19 cellular contexts compared by ENCODE assay signal in the genomic region with DNA sequence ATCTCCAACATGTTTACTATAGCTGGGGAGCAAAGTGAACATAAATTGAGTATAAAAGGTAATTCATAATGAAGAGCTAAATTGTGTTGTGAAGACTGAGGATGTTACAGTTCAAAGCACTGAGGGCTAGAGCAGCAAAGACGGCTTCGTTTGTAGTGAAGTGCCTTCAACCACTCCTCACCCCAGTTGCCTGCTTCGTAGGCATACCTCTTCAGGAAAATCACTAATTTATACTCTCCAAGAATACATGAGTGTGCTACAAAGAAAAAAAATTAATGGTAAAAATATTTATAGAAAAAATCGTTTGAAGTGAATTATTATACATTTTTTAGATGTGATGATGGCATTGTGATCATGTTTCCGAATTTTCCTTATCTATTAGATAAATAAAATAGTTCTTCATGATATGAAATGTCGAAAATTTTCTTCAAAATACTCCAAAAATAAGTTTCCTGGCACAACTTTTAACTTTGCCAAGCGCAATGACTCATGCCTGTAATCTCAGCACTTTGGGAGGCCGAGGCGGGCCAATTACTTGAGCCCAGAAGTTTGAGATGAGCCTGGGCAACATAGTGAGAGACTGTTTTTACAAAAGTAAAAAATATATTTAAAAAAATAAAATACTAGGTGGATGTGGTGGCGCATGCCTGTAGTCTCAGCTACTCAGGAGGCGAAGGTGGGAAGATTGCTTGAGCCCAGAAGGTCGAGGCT. TPM values are rescaled to one million over a fixed set of nuclear protein-coding genes. Genes with fewer than 3 reads are reported as not detected.
DNase-seq lines count a peak whose midpoint lies in the region; ATAC-seq and TF ChIP-seq lines count a peak whose summit lies in the region.
"Had no signal": no experiment of that assay in that cellular context is flagged by ENCODE, and none has a peak within 500 bp of the region (broad histone marks: within the 10 kb centered on the region; RNA-seq: fewer than 3 reads in every experiment).

No MANE protein-coding gene starts in this region.

- H3K27ac ChIP-seq in ascending aorta (peak overlapping the region; percentile 18 to 65), WERI-Rb-1 (no peak overlapping the region)
- H3K27ac ChIP-seq: 22Rv1 had no signal

- no peaks in the 10 kb centered on the region for H3K27me3 ChIP-seq in MG63
- H3K27me3 ChIP-seq in ascending aorta, result no peaks in the 10 kb centered on the region
- peaks cover 90% of the 10 kb centered on the region for H3K27me3 ChIP-seq in WERI-Rb-1 (ENCODE audit: insufficient read depth, low read depth, severe bottlenecking)

- H3K9me3 ChIP-seq in MG63 (no peaks in the 10 kb centered on the region), ascending aorta (no peaks in the 10 kb centered on the region), WERI-Rb-1 (ENCODE audit: severe bottlenecking) (peaks cover 18% of the 10 kb centered on the region)

- intact Hi-C loops in ascending aorta (cut with DNase I), result no loop called here

- H3K4me3 ChIP-seq in MG63, result no peak overlapping the region
- H3K4me3 ChIP-seq in ascending aorta, result no peak overlapping the region
- H3K4me3 ChIP-seq in WERI-Rb-1 (ENCODE audit: low read depth, low read length), result no peak overlapping the region
- H3K4me3 ChIP-seq: GM23338 had no signal

- peak; percentile 53 for DNase-seq in A172 (ENCODE audit: low spot score)
- DNase-seq in MG63, result peak; percentile 12
- peak in 1 of 2 donors; percentile 80 for DNase-seq in ascending aorta (ENCODE audit: low spot score in 2 of 2)
- DNase-seq in omental fat pad (ENCODE audit: low spot score), result no peak
- DNase-seq in activated CD4-positive, alpha-beta T cell treated with anti-CD3 and anti-CD28 coated beads for 1 hour, result no peak
- no peak for DNase-seq in WERI-Rb-1
- DNase-seq in stimulated activated CD4-positive, alpha-beta T cell treated with anti-CD3 and anti-CD28 coated beads, Interleukin-2, amount 100 ng/mL, for 48 hours, result no peak
- DNase-seq: C1 segment of cervical spinal cord; Calu3; CD4-positive, alpha-beta T cell; DMS 273 treated with DMSO at 0.1 percent for 48 hours; DMS79; EL; H9; IMR-90 had no signal

- peak; percentile 94 for ATAC-seq in omental fat pad (ENCODE audit: low FRiP score)
- ATAC-seq: GM23338 had no signal

- H3K4me1 ChIP-seq in ascending aorta, result peaks cover 0 to 2% of the 10 kb centered on the region in 2 donors

- H3K36me3 ChIP-seq in MG63, result no peaks in the 10 kb centered on the region
- no peaks in the 10 kb centered on the region for H3K36me3 ChIP-seq in ascending aorta
- no peaks in the 10 kb centered on the region for H3K36me3 ChIP-seq in WERI-Rb-1

- TF ChIP-seq CTCF in ascending aorta (IDR thresholded peaks at IDR 0.05) (no peak), omental fat pad (IDR thresholded peaks at IDR 0.05) (no peak), WERI-Rb-1 (IDR thresholded peaks at IDR 0.05; ENCODE audit: low read depth, low read length) (no peak)

RNA-seq across cellular contexts. Expression of gene ZFP42, which starts 41.6 kb away (rescaled TPM):
- total RNA-seq in A172 (2014; rRNA removed; shearing (Covaris generic)), result 0.03 TPM in 1 of 2 replicates, not detected in the other
- not detected in 2 replicates for total RNA-seq in MG63 (2014; rRNA removed; shearing (Covaris generic); ENCODE audit: low replicate concordance)
- total RNA-seq in ascending aorta (not detected), omental fat pad (under 1 TPM in 2 of 4 donors, not detected in 2; 0.24 to 0.46 TPM)
- total RNA-seq: B cell; Calu3; CD4-positive, alpha-beta T cell; HT-29; IMR-90 had no signal

Comparison
In these comparisons a context has a peak if more than half of its experiments do, and no peak if none do; other contexts are left out.
1. DNase-seq: peak in A172 (single experiment) and MG63 (single experiment); none in omental fat pad (single experiment), activated CD4-positive, alpha-beta T cell treated with anti-CD3 and anti-CD28 coated beads for 1 hour (single experiment), WERI-Rb-1 (single experiment) and stimulated activated CD4-positive, alpha-beta T cell treated with anti-CD3 and anti-CD28 coated beads, Interleukin-2, amount 100 ng/mL, for 48 hours (0 of 2).